Comparison of ENCODE assay signal across 14 cellular contexts in genomic region chr5:452856-453710, GRCh38. TPM values are rescaled to one million over a fixed set of nuclear protein-coding genes. Genes with fewer than 3 reads are reported as not detected.
DNase-seq lines count a peak whose midpoint lies in the region; ATAC-seq and TF ChIP-seq lines count a peak whose summit lies in the region.
"Had no signal": no experiment of that assay in that cellular context is flagged by ENCODE, and none has a peak within 500 bp of the region (broad histone marks: within the 10 kb centered on the region; RNA-seq: fewer than 3 reads in every experiment).

No MANE protein-coding gene starts in this region.

- H3K4me3 ChIP-seq in sigmoid colon, result no peak overlapping the region
- H3K4me3 ChIP-seq in SJCRH30, result no peak overlapping the region
- H3K4me3 ChIP-seq in lower lobe of right lung, result no peak overlapping the region
- H3K4me3 ChIP-seq: thyroid gland had no signal

- H3K4me3 Mint-ChIP-seq in activated T-cell treated with anti-CD3 and anti-CD28 coated beads, Interleukin-2, amount 50 U/mL, for 24 hours, result no peak overlapping the region
- H3K4me3 Mint-ChIP-seq in activated T-cell treated with anti-CD3 and anti-CD28 coated beads, Interleukin-2, amount 50 U/mL, for 4 hours, result no peak overlapping the region
- peak overlapping the region; percentile 53 for H3K4me3 Mint-ChIP-seq in endothelial cell (ENCODE audit: unreplicated experiment)

- H3K9me3 ChIP-seq in sigmoid colon (peaks cover 0 to 8% (median 3%) of the 10 kb centered on the region in 4 donors), SJCRH30 (replicated peaks) (no peaks in the 10 kb centered on the region; the same call in none of the 2 replicates), lower lobe of right lung (peaks cover 11% of the 10 kb centered on the region)
- H3K9me3 ChIP-seq: thyroid gland had no signal

- intact Hi-C loops in sigmoid colon (cut with DNase I) (no loop called here), lower lobe of right lung (cut with DNase I) (no loop called here)

- no peak for TF ChIP-seq EP300 in sigmoid colon (IDR thresholded peaks at IDR 0.05)

- DNase-seq in activated T-cell treated with anti-CD3 and anti-CD28 coated beads, Interleukin-2, amount 50 U/mL, for 24 hours, result peak; percentile 24
- DNase-seq in activated T-cell treated with anti-CD3 and anti-CD28 coated beads, Interleukin-2, amount 50 U/mL, for 4 hours, result no peak
- DNase-seq in RPMI7951 (ENCODE audit: low read depth) (peak; percentile 45), endothelial cell (ENCODE audit: low spot score) (no peak), sigmoid colon (peak; percentile 43), SJCRH30 (no peak), lower lobe of right lung (no peak)
- DNase-seq: HCEC 1CT, mammary epithelial cell, NCI-H1694, NCI-H524, thyroid gland had no signal

- H3K27me3 ChIP-seq in sigmoid colon, result no peaks in the 10 kb centered on the region
- H3K27me3 ChIP-seq in SJCRH30, result no peaks in the 10 kb centered on the region
- no peaks in the 10 kb centered on the region for H3K27me3 ChIP-seq in lower lobe of right lung (ENCODE audit: low read depth)
- H3K27me3 ChIP-seq: thyroid gland had no signal

- H3K4me1 ChIP-seq in sigmoid colon, result no peaks in the 10 kb centered on the region
- no peaks in the 10 kb centered on the region for H3K4me1 ChIP-seq in SJCRH30
- peaks cover 10% of the 10 kb centered on the region for H3K4me1 ChIP-seq in lower lobe of right lung
- H3K4me1 ChIP-seq: thyroid gland had no signal

- H3K36me3 Mint-ChIP-seq in activated T-cell treated with anti-CD3 and anti-CD28 coated beads, Interleukin-2, amount 50 U/mL, for 24 hours (ENCODE audit: low read depth), result peaks cover 99% of the 10 kb centered on the region
- peaks cover 80% of the 10 kb centered on the region for H3K36me3 Mint-ChIP-seq in activated T-cell treated with anti-CD3 and anti-CD28 coated beads, Interleukin-2, amount 50 U/mL, for 4 hours (ENCODE audit: insufficient read depth)
- peaks cover 57% of the 10 kb centered on the region for H3K36me3 Mint-ChIP-seq in endothelial cell (ENCODE audit: low read depth, unreplicated experiment)

- no peak for TF ChIP-seq CTCF in endothelial cell (IDR thresholded peaks at IDR 0.05; ENCODE audit: unreplicated experiment)
- no peak for TF ChIP-seq CTCF in sigmoid colon (IDR thresholded peaks at IDR 0.05)
- no peak for TF ChIP-seq CTCF in lower lobe of right lung (IDR thresholded peaks at IDR 0.05)

- H3K27ac Mint-ChIP-seq in activated T-cell treated with anti-CD3 and anti-CD28 coated beads, Interleukin-2, amount 50 U/mL, for 24 hours, result peak overlapping the region; percentile 51
- peak overlapping the region; percentile 4 for H3K27ac Mint-ChIP-seq in endothelial cell (ENCODE audit: unreplicated experiment)

- 93% methylated on average over 18 of the region's 18 CpGs for WGBS in sigmoid colon, 2 donors

- H3K36me3 ChIP-seq in sigmoid colon, result peaks cover 23 to 96% (median 51%) of the 10 kb centered on the region in 4 donors
- peaks cover 13% of the 10 kb centered on the region for H3K36me3 ChIP-seq in SJCRH30
- H3K36me3 ChIP-seq in lower lobe of right lung, result peaks cover 100% of the 10 kb centered on the region

- peaks cover 23% of the 10 kb centered on the region for H3K9me3 Mint-ChIP-seq in activated T-cell treated with anti-CD3 and anti-CD28 coated beads, Interleukin-2, amount 50 U/mL, for 24 hours
- peaks cover 20% of the 10 kb centered on the region for H3K9me3 Mint-ChIP-seq in activated T-cell treated with anti-CD3 and anti-CD28 coated beads, Interleukin-2, amount 50 U/mL, for 4 hours
- H3K9me3 Mint-ChIP-seq in endothelial cell (ENCODE audit: unreplicated experiment), result no peaks in the 10 kb centered on the region

- TF ChIP-seq POLR2A in sigmoid colon (IDR thresholded peaks at IDR 0.05), result no peak

- H3K27me3 Mint-ChIP-seq in activated T-cell treated with anti-CD3 and anti-CD28 coated beads, Interleukin-2, amount 50 U/mL, for 24 hours, result no peaks in the 10 kb centered on the region
- H3K27me3 Mint-ChIP-seq in activated T-cell treated with anti-CD3 and anti-CD28 coated beads, Interleukin-2, amount 50 U/mL, for 4 hours (ENCODE audit: low read depth), result no peaks in the 10 kb centered on the region
- peaks cover 3% of the 10 kb centered on the region for H3K27me3 Mint-ChIP-seq in endothelial cell (ENCODE audit: unreplicated experiment)

- H3K27ac ChIP-seq in sigmoid colon (no peak overlapping the region), SJCRH30 (no peak overlapping the region), lower lobe of right lung (no peak overlapping the region)
- H3K27ac ChIP-seq: thyroid gland had no signal

- peaks cover 63% of the 10 kb centered on the region for H3K4me1 Mint-ChIP-seq in activated T-cell treated with anti-CD3 and anti-CD28 coated beads, Interleukin-2, amount 50 U/mL, for 24 hours (ENCODE audit: low read depth)
- H3K4me1 Mint-ChIP-seq in activated T-cell treated with anti-CD3 and anti-CD28 coated beads, Interleukin-2, amount 50 U/mL, for 4 hours (ENCODE audit: low read depth), result peaks cover 34% of the 10 kb centered on the region
- H3K4me1 Mint-ChIP-seq in endothelial cell (ENCODE audit: unreplicated experiment), result peaks cover 17% of the 10 kb centered on the region

- ATAC-seq in activated T-cell treated with anti-CD3 and anti-CD28 coated beads, Interleukin-2, amount 50 U/mL, for 4 hours, result no peak
- ATAC-seq in GM21515 (IDR thresholded peaks at IDR 0.05; ENCODE audit: unreplicated experiment), result no peak
- no peak for ATAC-seq in lower lobe of right lung
- ATAC-seq: Panc1 had no signal

RNA-seq across cellular contexts. Expression of gene EXOC3, which starts 10.1 kb away (rescaled TPM):
- total RNA-seq in activated T-cell treated with anti-CD3 and anti-CD28 coated beads, Interleukin-2, amount 50 U/mL, for 4 hours, result 10 to 100 TPM; 62.7 to 78.3 (median 67.2) TPM
- 22.7 and 25.2 TPM in 2 replicates for total RNA-seq in RPMI7951 (2014; rRNA removed; shearing (Covaris generic))
- total RNA-seq in endothelial cell (ENCODE audit: unreplicated experiment) (43.9 TPM), sigmoid colon (10 to 100 TPM; 45.7 to 68.7 (median 48.5) TPM), lower lobe of right lung (58.9 TPM)
- 10 to 100 TPM; 18.6 to 60.9 (median 36.1) TPM for polyA plus RNA-seq in sigmoid colon
- total RNA-seq in SJCRH30 (2014; rRNA removed; shearing (Covaris generic)), result 10.2 and 10.4 TPM in 2 replicates

Comparison
In these comparisons a context has a peak if more than half of its experiments do, and no peak if none do; other contexts are left out.
1. DNase-seq: peak in activated T-cell treated with anti-CD3 and anti-CD28 coated beads, Interleukin-2, amount 50 U/mL, for 24 hours (single experiment), RPMI7951 (single experiment) and sigmoid colon (single experiment); none in activated T-cell treated with anti-CD3 and anti-CD28 coated beads, Interleukin-2, amount 50 U/mL, for 4 hours (single experiment), endothelial cell (single experiment), SJCRH30 (0 of 2) and lower lobe of right lung (single experiment).